In genomic region chr22:43060213-43060612, GRCh38 we compare ENCODE assay signal across 9 cellular contexts. TPM values are rescaled to one million over a fixed set of nuclear protein-coding genes. Genes with fewer than 3 reads are reported as not detected.
A peak's percentile ranks its signal among the peaks of the same experiment; 100 is the strongest.
DNase-seq lines count a peak whose midpoint lies in the region; ATAC-seq, FAIRE-seq and TF ChIP-seq lines count a peak whose summit lies in the region.
"Had no signal": no experiment of that assay in that cellular context is flagged by ENCODE, and none has a peak within 500 bp of the region (broad histone marks: within the 10 kb centered on the region; RNA-seq: fewer than 3 reads in every experiment).

No MANE protein-coding gene starts in this region.

- no peaks in the 10 kb centered on the region for H3K79me2 ChIP-seq in MM.1S (ENCODE audit: low read length)

- no peaks in the 10 kb centered on the region for H3F3A ChIP-seq in MM.1S (ENCODE audit: insufficient read depth, low read length)

- no peaks in the 10 kb centered on the region for H3K27me3 ChIP-seq in MM.1S (replicated peaks; ENCODE audit: insufficient read depth, low read length)
- H3K27me3 ChIP-seq: BLaER1 treated with 17β-estradiol and CSF1 and Interleukin-3, amounts not matched to agents 10 nM and 100 nM had no signal

- TF ChIP-seq CTCF in MM.1S (IDR thresholded peaks at IDR 0.05; ENCODE audit: low read length) = peak; percentile 49
- TF ChIP-seq CTCF in kidney (IDR thresholded peaks at IDR 0.05; ENCODE audit: borderline replicate concordance, extremely low read depth, insufficient read depth) = peak; percentile 21

- H3K9ac ChIP-seq in MM.1S (ENCODE audit: low read length) (no peak overlapping the region), kidney (ENCODE audit: low read length in 2 of 2) (no peak overlapping the region)
- H3K9ac ChIP-seq: BLaER1 treated with 17β-estradiol and CSF1 and Interleukin-3, amounts not matched to agents 10 nM and 100 nM had no signal

- no peak overlapping the region for H3K4me2 ChIP-seq in MM.1S (ENCODE audit: low read depth, low read length)
- H3K4me2 ChIP-seq: BLaER1 treated with 17β-estradiol and CSF1 and Interleukin-3, amounts not matched to agents 10 nM and 100 nM had no signal

- no peaks in the 10 kb centered on the region for H3K9me2 ChIP-seq in MM.1S (replicated peaks; ENCODE audit: insufficient read depth, low read length)

- intact Hi-C loops in kidney (cut with DNase I) = no loop called here

- H4K20me1 ChIP-seq in MM.1S (ENCODE audit: insufficient read depth, low read length) = no peaks in the 10 kb centered on the region
- H4K20me1 ChIP-seq: BLaER1 treated with 17β-estradiol and CSF1 and Interleukin-3, amounts not matched to agents 10 nM and 100 nM had no signal

- no peaks in the 10 kb centered on the region for H3K4me1 ChIP-seq in MM.1S (ENCODE audit: low read length)
- H3K4me1 ChIP-seq in kidney (ENCODE audit: control insufficient read depth in 1 of 2, insufficient read depth in 1 of 2, low read depth in 1 of 2, low read length in 2 of 2) = no peaks in the 10 kb centered on the region

- H3K9me3 ChIP-seq in MM.1S (replicated peaks; ENCODE audit: insufficient read depth, low read length) (no peaks in the 10 kb centered on the region), kidney (ENCODE audit: control insufficient read depth in 1 of 2, low read length in 2 of 2) (no peaks in the 10 kb centered on the region)
- H3K9me3 ChIP-seq: BLaER1 treated with 17β-estradiol and CSF1 and Interleukin-3, amounts not matched to agents 10 nM and 100 nM had no signal

- H3K4me3 ChIP-seq in MM.1S (ENCODE audit: low read length) (no peak overlapping the region), kidney (ENCODE audit: low read length in 2 of 2) (no peak overlapping the region)
- H3K4me3 ChIP-seq: BLaER1 treated with 17β-estradiol and CSF1 and Interleukin-3, amounts not matched to agents 10 nM and 100 nM had no signal

- H3K36me3 ChIP-seq in MM.1S (replicated peaks; ENCODE audit: insufficient read depth, low read length) (no peaks in the 10 kb centered on the region), kidney (ENCODE audit: control insufficient read depth in 1 of 2, insufficient read depth in 2 of 2, low read length in 2 of 2) (peaks cover 3 to 4% of the 10 kb centered on the region in 2 donors)

- H2AFZ ChIP-seq in MM.1S (ENCODE audit: low read length) = no peak overlapping the region

- H3K27ac ChIP-seq in MM.1S (ENCODE audit: low read length) = no peak overlapping the region
- H3K27ac ChIP-seq in kidney (ENCODE audit: low read depth in 2 of 2, low read length in 2 of 2) = no peak overlapping the region
- H3K27ac ChIP-seq: BLaER1 treated with 17β-estradiol and CSF1 and Interleukin-3, amounts not matched to agents 10 nM and 100 nM had no signal

- FAIRE-seq in kidney (lab: Jason Lieb, UNC) = no peak

- peak; percentile 40 for ATAC-seq in stimulated activated naive CD8-positive, alpha-beta T cell treated with anti-CD3 and anti-CD28 coated beads, Interleukin-15, Interleukin-2, amounts not matched to agents 100 U/mL and 50 U/mL, for 24 hours
- ATAC-seq in HG03439 (IDR thresholded peaks at IDR 0.05; ENCODE audit: unreplicated experiment) = no peak

- DNase-seq in NCI-H146 (lab: John Stamatoyannopoulos, UW) = peak; percentile 11
- no peak for DNase-seq in NCI-H146 treated with DMSO at 0.1 percent for 48 hours (lab: John Stamatoyannopoulos, UW; ENCODE audit: unreplicated experiment)
- DNase-seq in MM.1S = no peak
- DNase-seq in activated naive CD4-positive, alpha-beta T cell (lab: John Stamatoyannopoulos, UW) = peak in 3 of 4 experiments; percentile 3 to 23 (median 8)
- DNase-seq in kidney = no peak
- DNase-seq in stimulated activated naive CD8-positive, alpha-beta T cell treated with anti-CD3 and anti-CD28 coated beads, Interleukin-15, Interleukin-2, amounts not matched to agents 100 U/mL and 50 U/mL, for 24 hours = peak; percentile 71
- no peak for DNase-seq in NK-92 treated with Interleukin-12 subunit alpha and Interleukin-12 subunit beta, amount 100 ng/mL, for 24 hours (lab: John Stamatoyannopoulos, UW)

RNA-seq across cellular contexts. Expression of gene TTLL1, which starts 29.0 kb away (rescaled TPM):
- total RNA-seq in kidney = 8.4 TPM
- polyA plus RNA-seq in kidney (ENCODE audit: insufficient read depth, low read depth, low replicate concordance) = 11.5 TPM

RNA-seq across cellular contexts. Expression of gene PACSIN2, which starts 45.3 kb away (rescaled TPM):
- 105 TPM for total RNA-seq in kidney
- polyA plus RNA-seq in kidney (ENCODE audit: insufficient read depth, low read depth, low replicate concordance) = 56.3 TPM

RNA-seq across cellular contexts. Expression of gene BIK, which starts 50.3 kb away (rescaled TPM):
- total RNA-seq in kidney = 4.7 TPM
- polyA plus RNA-seq in kidney (ENCODE audit: insufficient read depth, low read depth, low replicate concordance) = 4.8 TPM

Comparison
In these comparisons a context has a peak if more than half of its experiments do, and no peak if none do; other contexts are left out.
1. DNase-seq: peak in NCI-H146 (single experiment), activated naive CD4-positive, alpha-beta T cell (3 of 4) and stimulated activated naive CD8-positive, alpha-beta T cell treated with anti-CD3 and anti-CD28 coated beads, Interleukin-15, Interleukin-2, amounts not matched to agents 100 U/mL and 50 U/mL, for 24 hours (single experiment); none in NCI-H146 treated with DMSO at 0.1 percent for 48 hours (single experiment), MM.1S (single experiment), kidney (single experiment) and NK-92 treated with Interleukin-12 subunit alpha and Interleukin-12 subunit beta, amount 100 ng/mL, for 24 hours (single experiment).